ENCODE assay signal across 27 cellular contexts in the genomic region with DNA sequence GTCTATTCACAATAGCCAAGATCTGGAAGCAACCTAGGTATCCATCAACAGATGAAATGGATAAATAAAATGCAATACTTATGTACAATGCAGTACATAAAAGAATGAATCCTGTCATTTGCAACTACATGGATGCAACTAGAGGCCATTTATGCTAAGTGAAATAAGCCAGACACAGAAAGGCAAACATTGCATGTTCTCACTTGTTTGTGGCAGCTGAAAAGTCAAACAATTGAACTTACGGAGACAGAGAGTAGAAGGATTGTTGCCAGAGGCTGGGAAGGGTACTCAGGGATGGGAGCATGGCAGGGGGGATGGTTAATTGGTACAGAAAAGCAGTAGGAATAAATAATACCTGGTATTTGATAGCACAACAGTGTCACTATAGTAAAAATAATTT.
DNase-seq lines count a peak whose midpoint lies in the region; ATAC-seq and TF ChIP-seq lines count a peak whose summit lies in the region.
"Had no signal": no experiment of that assay in that cellular context is flagged by ENCODE, and none has a peak within 500 bp of the region (broad histone marks: within the 10 kb centered on the region; RNA-seq: fewer than 3 reads in every experiment).

No MANE protein-coding gene starts in this region.

- H3K27ac ChIP-seq in adrenal gland = no peak overlapping the region
- H3K27ac ChIP-seq: A549, Peyer's patch, tibial artery had no signal

- 70 to 89% (median 73%) methylated on average over 1 of the region's 1 CpG for WGBS in adrenal gland, 4 donors

- TF ChIP-seq CTCF in adrenal gland (IDR thresholded peaks at IDR 0.05) = no peak

- peak; percentile 58 for DNase-seq in DMS153 (lab: John Stamatoyannopoulos, UW)
- DNase-seq in NCI-H1417 (lab: John Stamatoyannopoulos, UW) = peak in 2 of 3 experiments; percentile 93 to 99
- peak; percentile 12 for DNase-seq in NCI-H2227 treated with DMSO at 0.1 percent for 48 hours (lab: John Stamatoyannopoulos, UW)
- DNase-seq in SHP77 treated with DMSO at 0.1 percent for 48 hours (lab: John Stamatoyannopoulos, UW) = peak; percentile 48
- no peak for DNase-seq in adrenal gland
- DNase-seq in T-helper 9 cell = no peak
- no peak for DNase-seq in SK-N-DZ (ENCODE audit: low spot score)
- DNase-seq: activated CD4-positive, alpha-beta T cell treated with anti-CD3 and anti-CD28 coated beads, Interleukin-2, amount 50 U/mL, for 1 hour; activated CD8-positive, alpha-beta memory T cell treated with anti-CD3 and anti-CD28 coated beads, Interleukin-2, amount 10 ng/mL, durations not matched to agents 7 days and 5 days; activated naive CD4-positive, alpha-beta T cell treated with Interleukin-2 at 50 U/mL for 16 hours; activated T-cell treated with anti-CD3 and anti-CD28 coated beads, Interleukin-2, amount 50 U/mL, for 72 hours; AML-193; CD8-positive, alpha-beta T cell; DND-41; left ventricle myocardium superior; midbrain; naive thymus-derived CD8-positive, alpha-beta T cell; NCI-H1092 treated with DMSO at 0.1 percent for 48 hours; NCI-H446 treated with DMSO at 0.1 percent for 48 hours; Peyer's patch; SIG-M5; SW 1271; tibial artery had no signal

- no peak overlapping the region for H3K4me3 ChIP-seq in adrenal gland
- H3K4me3 ChIP-seq: A549, HAP-1, Peyer's patch, tibial artery had no signal

- H3K4me1 ChIP-seq in adrenal gland (replicated peaks in 1 of 2) = no peaks in the 10 kb centered on the region
- H3K4me1 ChIP-seq: A549, HAP-1, Peyer's patch, tibial artery had no signal

- no peaks in the 10 kb centered on the region for H3K9me3 ChIP-seq in adrenal gland (replicated peaks in 1 of 3)
- H3K9me3 ChIP-seq: A549, HAP-1, Peyer's patch, tibial artery had no signal

- no peaks in the 10 kb centered on the region for H3K36me3 ChIP-seq in adrenal gland (replicated peaks in 1 of 2)
- H3K36me3 ChIP-seq: HAP-1, Peyer's patch, tibial artery had no signal

- TF ChIP-seq POLR2A in adrenal gland (IDR thresholded peaks at IDR 0.05) = no peak

- intact Hi-C loops in adrenal gland (cut with DNase I) = no loop called here

- ATAC-seq in HG03520 (IDR thresholded peaks at IDR 0.05; ENCODE audit: unreplicated experiment) = no peak
- ATAC-seq: A549; activated CD8-positive, alpha-beta memory T cell treated with anti-CD3 and anti-CD28 coated beads, Interleukin-2, amount 10 ng/mL, durations not matched to agents 7 days and 5 days; activated T-cell treated with anti-CD3 and anti-CD28 coated beads, Interleukin-2, amount 50 U/mL, for 72 hours; CD8-positive, alpha-beta T cell; left ventricle myocardium superior; naive thymus-derived CD8-positive, alpha-beta T cell; WTC11 had no signal

- H3K27me3 ChIP-seq in adrenal gland = no peaks in the 10 kb centered on the region
- H3K27me3 ChIP-seq: Peyer's patch, tibial artery had no signal

Comparison
In these comparisons a context has a peak if more than half of its experiments do, and no peak if none do; other contexts are left out.
1. DNase-seq: peak in DMS153 (single experiment), NCI-H1417 (2 of 3), NCI-H2227 treated with DMSO at 0.1 percent for 48 hours (single experiment) and SHP77 treated with DMSO at 0.1 percent for 48 hours (single experiment); none in adrenal gland (0 of 7), T-helper 9 cell (single experiment) and SK-N-DZ (single experiment).